In genomic region chr17:1945621-1946020, GRCh38 we compare ENCODE assay signal across 16 cellular contexts.
"Had no signal": no experiment of that assay in that cellular context is flagged by ENCODE, and none has a peak within 500 bp of the region (broad histone marks: within the 10 kb centered on the region; RNA-seq: fewer than 3 reads in every experiment).

No MANE protein-coding gene starts in this region.

- H3K27ac ChIP-seq: prostate gland, transverse colon, vagina had no signal

- H3K9me3 ChIP-seq: prostate gland, transverse colon, vagina had no signal

- H3K4me3 Mint-ChIP-seq: activated naive CD8-positive, alpha-beta T cell treated with anti-CD3 and anti-CD28 coated beads, Interleukin-2, amount 50 U/mL, for 24 hours; activated T-helper 17 cell treated with anti-CD3 and anti-CD28 coated beads, Interleukin-2, amount 50 U/mL, for 72 hours; memory B cell; naive thymus-derived CD8-positive, alpha-beta T cell had no signal

- H3K4me3 ChIP-seq: prostate gland, transverse colon, vagina had no signal

- DNase-seq: activated CD4-positive, alpha-beta T cell treated with anti-CD3 and anti-CD28 coated beads, Interleukin-2, amount 50 U/mL, for 4 hours; activated CD4-positive, CD25-positive, alpha-beta regulatory T cell; activated naive CD4-positive, alpha-beta T cell treated with Interleukin-2 at 50 U/mL for 16 hours; activated naive CD8-positive, alpha-beta T cell treated with anti-CD3 and anti-CD28 coated beads, Interleukin-2, amount 50 U/mL, for 24 hours; foreskin fibroblast; hippocampal formation; naive thymus-derived CD8-positive, alpha-beta T cell; small intestine; stimulated activated CD4-positive, alpha-beta T cell treated with anti-CD3 and anti-CD28 coated beads, Interleukin-4, amount 100 ng/mL, for 24 hours; stimulated activated naive CD4-positive, alpha-beta T cell treated with Interleukin-2 at 50 U/mL for 16 hours; transverse colon had no signal

- H3K36me3 ChIP-seq: prostate gland, transverse colon, vagina had no signal

- H3K4me1 ChIP-seq: prostate gland, transverse colon had no signal

- H3K27me3 ChIP-seq: transverse colon, vagina had no signal

- H3K4me1 Mint-ChIP-seq: activated naive CD8-positive, alpha-beta T cell treated with anti-CD3 and anti-CD28 coated beads, Interleukin-2, amount 50 U/mL, for 24 hours; memory B cell; naive thymus-derived CD8-positive, alpha-beta T cell had no signal

- H3K27me3 Mint-ChIP-seq: activated naive CD8-positive, alpha-beta T cell treated with anti-CD3 and anti-CD28 coated beads, Interleukin-2, amount 50 U/mL, for 24 hours; activated T-helper 17 cell treated with anti-CD3 and anti-CD28 coated beads, Interleukin-2, amount 50 U/mL, for 72 hours had no signal

- ATAC-seq: activated T-helper 17 cell treated with anti-CD3 and anti-CD28 coated beads, Interleukin-2, amount 50 U/mL, for 72 hours; naive thymus-derived CD8-positive, alpha-beta T cell; right cardiac atrium had no signal

- H3K27ac Mint-ChIP-seq: activated naive CD8-positive, alpha-beta T cell treated with anti-CD3 and anti-CD28 coated beads, Interleukin-2, amount 50 U/mL, for 24 hours; activated T-helper 17 cell treated with anti-CD3 and anti-CD28 coated beads, Interleukin-2, amount 50 U/mL, for 72 hours; memory B cell had no signal

- H3K9me3 Mint-ChIP-seq: activated naive CD8-positive, alpha-beta T cell treated with anti-CD3 and anti-CD28 coated beads, Interleukin-2, amount 50 U/mL, for 24 hours; activated T-helper 17 cell treated with anti-CD3 and anti-CD28 coated beads, Interleukin-2, amount 50 U/mL, for 72 hours; naive thymus-derived CD8-positive, alpha-beta T cell had no signal

- H3K36me3 Mint-ChIP-seq: memory B cell; naive thymus-derived CD8-positive, alpha-beta T cell had no signal
